ENCODE assay signal across 23 cellular contexts in genomic region chr9:94642526-94642925, GRCh38. TPM values are rescaled to one million over a fixed set of nuclear protein-coding genes. Genes with fewer than 3 reads are reported as not detected.
DNase-seq lines count a peak whose midpoint lies in the region; ATAC-seq, FAIRE-seq and TF ChIP-seq lines count a peak whose summit lies in the region.
"Had no signal": no experiment of that assay in that cellular context is flagged by ENCODE, and none has a peak within 500 bp of the region (broad histone marks: within the 10 kb centered on the region; RNA-seq: fewer than 3 reads in every experiment).

No MANE protein-coding gene starts in this region.

- no peak overlapping the region for H3K4ac ChIP-seq in IMR-90 (ENCODE audit: low read depth, low read length)

- in situ Hi-C loops in IMR-90 (cut with MboI; ENCODE audit: low sequenced_read_pairs) = no loop called here

- H3K27ac ChIP-seq in BLaER1 treated with 17β-estradiol and CSF1 and Interleukin-3, amounts not matched to agents 10 nM and 100 nM = no peak overlapping the region
- H3K27ac ChIP-seq in IMR-90 (ENCODE audit: insufficient read depth, low read length) = no peak overlapping the region

- TF ChIP-seq POLR2A in IMR-90 (IDR thresholded peaks at IDR 0.05; ENCODE audit: low read depth, low read length) = no peak

- FAIRE-seq in bronchial epithelial cell (lab: Jason Lieb, UNC) = peak; percentile 77
- FAIRE-seq in urothelium cell line (lab: Jason Lieb, UNC) = peak; percentile 52
- FAIRE-seq: GM12878, GM19239 had no signal

- H2BK120ac ChIP-seq in IMR-90 (ENCODE audit: low read depth, low read length) = no peak overlapping the region

- no peak overlapping the region for H2BK20ac ChIP-seq in IMR-90 (ENCODE audit: low read depth, low read length)

- H3K79me1 ChIP-seq in IMR-90 (ENCODE audit: low read depth in 1 of 2, low read length in 2 of 2) = no peaks in the 10 kb centered on the region

- no peak overlapping the region for H3K14ac ChIP-seq in IMR-90 (replicated peaks; ENCODE audit: low read depth, low read length)

- peak overlapping the region; percentile 48 for H2AFZ ChIP-seq in IMR-90 (replicated peaks; ENCODE audit: low read length, poor library complexity)

- POLR2A ChIA-PET in IMR-90 (lab: Charles Lee; ENCODE audit: unreplicated experiment) = no interaction called here

- peaks cover 16 to 52% (median 42%) of the 10 kb centered on the region in 10 experiments for H3K4me1 ChIP-seq in BLaER1 treated with 17β-estradiol and CSF1 and Interleukin-3, amounts not matched to agents 10 nM and 100 nM
- no peaks in the 10 kb centered on the region; the same call in 1 of the 2 replicates for H3K4me1 ChIP-seq in IMR-90 (ENCODE audit: control insufficient read depth, insufficient read depth, low read length)
- H3K4me1 ChIP-seq: Caco-2 had no signal

- H3K27me3 Mint-ChIP-seq in glutamatergic neuron (ENCODE audit: unreplicated experiment) = peaks cover 20% of the 10 kb centered on the region

- no peak overlapping the region for H4K5ac ChIP-seq in IMR-90 (ENCODE audit: low read depth, low read length)

- no peaks in the 10 kb centered on the region for H3K36me3 ChIP-seq in BLaER1 treated with 17β-estradiol and CSF1 and Interleukin-3, amounts not matched to agents 10 nM and 100 nM
- no peaks in the 10 kb centered on the region for H3K36me3 ChIP-seq in IMR-90 (ENCODE audit: control insufficient read depth, insufficient read depth, low read length)
- no peaks in the 10 kb centered on the region for H3K36me3 ChIP-seq in bronchial epithelial cell (ENCODE audit: control insufficient read depth, insufficient read depth, low read length)

- CTCF ChIA-PET in IMR-90 (lab: Yijun Ruan, JAX) = no interaction called here

- peaks cover 0 to 10% (median 8%) of the 10 kb centered on the region in 11 experiments; a peak in 12 of 22 replicates for H3K9me3 ChIP-seq in BLaER1 treated with 17β-estradiol and CSF1 and Interleukin-3, amounts not matched to agents 10 nM and 100 nM (replicated peaks in 1 of 11)
- H3K9me3 ChIP-seq in IMR-90 (ENCODE audit: control insufficient read depth, insufficient read depth, low read length) = no peaks in the 10 kb centered on the region
- H3K9me3 ChIP-seq: Caco-2 had no signal

- H3K23ac ChIP-seq in IMR-90 (ENCODE audit: low read depth, low read length) = no peak overlapping the region

- no peak overlapping the region for H3K4me3 ChIP-seq in BLaER1 treated with 17β-estradiol and CSF1 and Interleukin-3, amounts not matched to agents 10 nM and 100 nM
- H3K4me3 ChIP-seq in IMR-90 (ENCODE audit: insufficient read depth, low read depth, low read length) (no peak overlapping the region), bronchial epithelial cell (ENCODE audit: low read depth, low read length) (no peak overlapping the region)
- H3K4me3 ChIP-seq: GM12878 had no signal

- no peak overlapping the region for H2AK9ac ChIP-seq in IMR-90 (replicated peaks; ENCODE audit: low read depth, low read length, poor library complexity)

- H3K9ac ChIP-seq in BLaER1 treated with 17β-estradiol and CSF1 and Interleukin-3, amounts not matched to agents 10 nM and 100 nM = no peak overlapping the region
- H3K9ac ChIP-seq in IMR-90 (ENCODE audit: low read depth, low read length) = no peak overlapping the region

- no peaks in the 10 kb centered on the region for H4K20me1 ChIP-seq in BLaER1 treated with 17β-estradiol and CSF1 and Interleukin-3, amounts not matched to agents 10 nM and 100 nM
- H4K20me1 ChIP-seq in IMR-90 (ENCODE audit: insufficient read depth, low read length) = no peaks in the 10 kb centered on the region

- no peak overlapping the region for H4K8ac ChIP-seq in IMR-90 (ENCODE audit: low read depth in 2 of 2, low read length in 2 of 2)

- H3K4me2 ChIP-seq in BLaER1 treated with 17β-estradiol and CSF1 and Interleukin-3, amounts not matched to agents 10 nM and 100 nM = peak overlapping the region; percentile 0 to 47 (median 25); a peak in 14 of 22 replicates
- H3K4me2 ChIP-seq in IMR-90 (ENCODE audit: low read depth, low read length) = no peak overlapping the region

- H3K27me3 ChIP-seq in BLaER1 treated with 17β-estradiol and CSF1 and Interleukin-3, amounts not matched to agents 10 nM and 100 nM = peaks cover 19 to 33% (median 28%) of the 10 kb centered on the region in 11 experiments
- H3K27me3 ChIP-seq in IMR-90 (ENCODE audit: control insufficient read depth, insufficient read depth, low read length) (peaks cover 43% of the 10 kb centered on the region), bronchial epithelial cell (ENCODE audit: control insufficient read depth, insufficient read depth, low read length) (peaks cover 11% of the 10 kb centered on the region)

- H2BK5ac ChIP-seq in IMR-90 (ENCODE audit: low read depth, low read length, poor library complexity, severe bottlenecking) = no peak overlapping the region

- H3K27ac Mint-ChIP-seq in glutamatergic neuron (ENCODE audit: unreplicated experiment) = no peak overlapping the region
- H3K27ac Mint-ChIP-seq: CD8-positive, alpha-beta T cell had no signal

- no peak for ATAC-seq in IMR-90 (ENCODE audit: low read depth)
- ATAC-seq: CD8-positive, alpha-beta T cell; GM12878; HCT116 had no signal

- no peak overlapping the region for H3K4me3 Mint-ChIP-seq in glutamatergic neuron (ENCODE audit: unreplicated experiment)
- H3K4me3 Mint-ChIP-seq: CD4-positive, CD25-positive, alpha-beta regulatory T cell; CD8-positive, alpha-beta T cell; H9 had no signal

- intact Hi-C loops in IMR-90 (cut with micrococcal nuclease) = no loop called here

- DNase-seq in IMR-90 (no peak), bronchial epithelial cell (ENCODE audit: low read depth) (no peak), urothelium cell line (ENCODE audit: low spot score) (no peak), glutamatergic neuron (no peak), NCI-H2196 (lab: John Stamatoyannopoulos, UW; ENCODE audit: unreplicated experiment) (no peak), HuH-7 (ENCODE audit: low spot score) (no peak), globus pallidus (ENCODE audit: low spot score) (no peak)
- DNase-seq: C1 segment of cervical spinal cord; Caco-2; CD4-positive, CD25-positive, alpha-beta regulatory T cell; CD8-positive, alpha-beta T cell; DMS153; DND-41; EL; GDM1; H9 had no signal

- H3K36me3 Mint-ChIP-seq in glutamatergic neuron (ENCODE audit: unreplicated experiment) = peaks cover 8% of the 10 kb centered on the region
- H3K36me3 Mint-ChIP-seq: CD4-positive, CD25-positive, alpha-beta regulatory T cell had no signal

- peaks cover 2% of the 10 kb centered on the region for H3K4me1 Mint-ChIP-seq in glutamatergic neuron (ENCODE audit: low read depth, unreplicated experiment)

- TF ChIP-seq RAD21 in IMR-90 (IDR thresholded peaks at IDR 0.05; ENCODE audit: low read length) = no peak

- WGBS in IMR-90 (ENCODE audit: extremely low coverage in 2 of 2, insufficient read length in 1 of 2), 2 experiments = 65% methylated on average over 5 of the region's 5 CpGs; no CpG with 5 or more reads in 1 of the 2 experiments

- no peak overlapping the region for H3K56ac ChIP-seq in IMR-90 (ENCODE audit: extremely low read depth, insufficient read depth, low read length)

- H2AK5ac ChIP-seq in IMR-90 (ENCODE audit: low read depth, low read length) = no peak overlapping the region

- H3K9me1 ChIP-seq in IMR-90 (ENCODE audit: insufficient read depth, low read length) = no peaks in the 10 kb centered on the region

- BruUV-seq in IMR-90 (replicated peaks; lab: Mats Ljungman, UMichigan) = no TSS peak

- dilution Hi-C loops in IMR-90 (cut with HindIII; ENCODE audit: low sequenced_read_pairs, unreplicated experiment) = no loop called here

- peaks cover 6% of the 10 kb centered on the region for H3K9me3 Mint-ChIP-seq in glutamatergic neuron (ENCODE audit: unreplicated experiment)
- H3K9me3 Mint-ChIP-seq: CD8-positive, alpha-beta T cell; H9 had no signal

- H4K91ac ChIP-seq in IMR-90 (ENCODE audit: insufficient read depth, low read depth, low read length) = no peak overlapping the region

- no peak overlapping the region for H2BK15ac ChIP-seq in IMR-90 (ENCODE audit: low read depth, low read length)

- no peak for TF ChIP-seq CTCF in IMR-90 (conservative IDR thresholded peaks at IDR 0.05; ENCODE audit: low read depth, low read length)
- no peak for TF ChIP-seq CTCF in bronchial epithelial cell (IDR thresholded peaks at IDR 0.05; ENCODE audit: insufficient read depth, low read length, severe bottlenecking)
- TF ChIP-seq CTCF in glutamatergic neuron (IDR thresholded peaks at IDR 0.05; ENCODE audit: partially characterized antibody, unreplicated experiment) = no peak

- no peak overlapping the region for H3K18ac ChIP-seq in IMR-90 (ENCODE audit: low read depth, low read length)

TF ChIP-seq in IMR-90, 13 proteins besides CTCF, POLR2A, EP300 and RAD21:
- TF ChIP-seq CHD1 (IDR thresholded peaks at IDR 0.05; ENCODE audit: low read depth, low read length) (no peak), SMC3 (IDR thresholded peaks at IDR 0.05; ENCODE audit: low read depth, low read length) (no peak), MAFK (IDR thresholded peaks at IDR 0.05; ENCODE audit: low read depth, low read length) (no peak), MAZ (IDR thresholded peaks at IDR 0.05; ENCODE audit: borderline replicate concordance, low read depth, low read length) (no peak), RCOR1 (IDR thresholded peaks at IDR 0.05; ENCODE audit: insufficient replicate concordance, low read length) (no peak), FOS (IDR thresholded peaks at IDR 0.05; ENCODE audit: low read depth, low read length) (no peak)

RNA-seq across cellular contexts. Expression of gene FBP1, which starts 3.2 kb away (rescaled TPM):
- total RNA-seq in IMR-90 (2012; rRNA removed) = not detected in 2 replicates
- not detected in 2 replicates for polyA plus RNA-seq in IMR-90 (2012; rRNA removed)
- polyA plus RNA-seq in IMR-90 (2012; cell fraction: cytosol; rRNA removed) = 0.10 TPM in 1 of 2 replicates, not detected in the other
- polyA plus RNA-seq in IMR-90 (2012; cell fraction: nucleus; rRNA removed; ENCODE audit: low replicate concordance) = not detected in 2 replicates
- 0.13 TPM in 1 of 2 replicates, not detected in the other for total RNA-seq in bronchial epithelial cell
- not detected for total RNA-seq in glutamatergic neuron (ENCODE audit: unreplicated experiment)
- total RNA-seq: A673, H4 had no signal

RNA-seq across cellular contexts. Expression of gene FBP2, which starts 48.9 kb away (rescaled TPM):
- total RNA-seq in IMR-90 (2012; rRNA removed) = not detected in 2 replicates
- polyA plus RNA-seq in IMR-90 (2012; rRNA removed) = not detected in 2 replicates
- not detected in 2 replicates for polyA plus RNA-seq in IMR-90 (2012; cell fraction: cytosol; rRNA removed)
- not detected in 2 replicates for polyA plus RNA-seq in IMR-90 (2012; cell fraction: nucleus; rRNA removed; ENCODE audit: low replicate concordance)
- total RNA-seq in bronchial epithelial cell = not detected in 2 replicates
- not detected for total RNA-seq in glutamatergic neuron (ENCODE audit: unreplicated experiment)
- total RNA-seq: A172; Caco-2; CD4-positive, CD25-positive, alpha-beta regulatory T cell; CD8-positive, alpha-beta T cell; H9 had no signal
- polyA plus RNA-seq: CD4-positive, CD25-positive, alpha-beta regulatory T cell had no signal
